ENCODE assay signal across 1 cellular context in the genomic region with DNA sequence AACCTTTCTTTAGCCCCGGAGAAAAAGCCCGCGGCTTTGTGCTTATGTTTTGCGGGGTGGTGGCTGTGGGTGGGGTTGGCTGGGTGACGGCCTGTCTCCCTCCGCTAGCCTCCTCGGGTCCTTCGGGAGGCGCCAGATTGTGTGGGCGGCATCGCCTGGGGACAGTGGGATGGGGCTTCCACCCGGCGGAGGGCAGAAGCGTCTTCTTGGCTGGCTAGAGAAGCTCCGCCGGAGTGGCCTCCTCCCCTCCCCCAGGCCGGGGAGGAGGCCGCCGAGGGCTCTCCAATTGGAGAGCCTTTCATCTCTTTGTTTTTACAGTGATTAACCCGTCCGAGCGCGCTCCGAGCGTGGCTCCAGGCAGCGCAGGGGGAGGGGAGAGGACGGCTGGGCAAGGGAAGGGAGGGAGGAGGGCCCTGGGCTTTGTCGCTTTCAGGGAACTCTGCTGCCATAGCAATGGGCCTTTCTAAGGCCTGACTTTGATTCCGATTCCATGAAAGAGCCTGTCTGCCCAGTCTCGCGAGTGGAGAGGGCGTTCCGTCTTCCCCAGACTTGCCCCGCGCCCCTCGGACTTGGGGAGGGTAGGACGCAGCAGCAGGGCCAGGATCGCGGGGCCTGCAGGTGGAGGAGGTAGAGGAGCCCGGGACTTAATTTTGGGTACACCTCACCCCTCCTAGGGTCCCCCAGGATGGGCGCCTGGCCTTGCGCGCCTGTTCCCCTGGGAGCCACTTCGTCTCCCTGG.
A peak's percentile ranks its signal among the peaks of the same experiment; 100 is the strongest.
TF ChIP-seq lines count a peak whose summit lies in the region.

No MANE protein-coding gene starts in this region.

TF ChIP-seq in HepG2, 621 proteins besides CTCF, POLR2A, EP300 and RAD21 (continues in another document):
- TF ChIP-seq BRD4 (CRISPR knock-in tag; IDR thresholded peaks at IDR 0.05) (peak; percentile 67; the same call in 1 of the 2 replicates), NFKB2 (CRISPR knock-in tag; IDR thresholded peaks at IDR 0.05; ENCODE audit: borderline replicate concordance) (0 out of 2 replicates have a peak, but pooled peaks have one; percentile 32), ZBTB7B (CRISPR knock-in tag; IDR thresholded peaks at IDR 0.05) (0 out of 2 replicates have a peak, but pooled peaks have one; percentile 22), SOX13 (IDR thresholded peaks at IDR 0.05) (peak; percentile 33; the same call in 1 of the 2 replicates), SOX13 (CRISPR knock-in tag; conservative IDR thresholded peaks at IDR 0.05 in 1 of 2, IDR thresholded peaks at IDR 0.05 in 1 of 2) (peak in 1 of 2 experiments; percentile 87; a peak in 2 of 4 replicates), FOXP4 (CRISPR knock-in tag; IDR thresholded peaks at IDR 0.05) (peak; percentile 63), KLF16 (CRISPR knock-in tag; IDR thresholded peaks at IDR 0.05) (0 out of 4 replicates have a peak, but pooled peaks of 1 of the 2 experiments have one; percentile 36), ZNF816 (CRISPR knock-in tag; IDR thresholded peaks at IDR 0.05; ENCODE audit: borderline replicate concordance) (no peak), ZNF792 (CRISPR knock-in tag; IDR thresholded peaks at IDR 0.05) (0 out of 2 replicates have a peak, but pooled peaks have one; percentile 23), ZFP90 (CRISPR knock-in tag; IDR thresholded peaks at IDR 0.05; ENCODE audit: borderline replicate concordance) (peak; percentile 53; the same call in 1 of the 2 replicates), FOSL2 (CRISPR knock-in tag; IDR thresholded peaks at IDR 0.05) (peak; percentile 67), HOXA3 (CRISPR knock-in tag; IDR thresholded peaks at IDR 0.05) (peak; percentile 40; the same call in 1 of the 2 replicates), PPARG (CRISPR knock-in tag; conservative IDR thresholded peaks at IDR 0.05) (peak; percentile 31; the same call in 1 of the 2 replicates), FOXO1 (CRISPR knock-in tag; IDR thresholded peaks at IDR 0.05) (peak; percentile 42; the same call in 1 of the 2 replicates), MYC (CRISPR knock-in tag; IDR thresholded peaks at IDR 0.05; ENCODE audit: borderline replicate concordance) (peak; percentile 45; the same call in 1 of the 2 replicates), RBM39 (IDR thresholded peaks at IDR 0.05; ENCODE audit: low read depth, low read length, poor library complexity, severe bottlenecking) (peak; percentile 52), SRSF4 (IDR thresholded peaks at IDR 0.05; ENCODE audit: low read depth, low read length, poor library complexity, severe bottlenecking) (no peak), ZNF224 (CRISPR knock-in tag; IDR thresholded peaks at IDR 0.05) (no peak), ASH2L (IDR thresholded peaks at IDR 0.05; ENCODE audit: insufficient read length, low read depth, low read length) (peak; percentile 42), NCOA2 (CRISPR knock-in tag; IDR thresholded peaks at IDR 0.05) (peak; percentile 69; the same call in 1 of the 2 replicates), NRL (CRISPR knock-in tag; IDR thresholded peaks at IDR 0.05; ENCODE audit: borderline replicate concordance) (0 out of 2 replicates have a peak, but pooled peaks have one; percentile 15), SRSF1 (optimal IDR thresholded peaks at IDR 0.05; ENCODE audit: low read depth, low read length) (peak; percentile 23), HDAC6 (IDR thresholded peaks at IDR 0.05; ENCODE audit: low read depth, low read length) (no peak), YEATS2 (CRISPR knock-in tag; IDR thresholded peaks at IDR 0.05; ENCODE audit: borderline replicate concordance) (peak; percentile 26; the same call in 1 of the 2 replicates), SOX5 (CRISPR knock-in tag; IDR thresholded peaks at IDR 0.05; ENCODE audit: borderline replicate concordance) (peak; percentile 68; the same call in 1 of the 2 replicates), ZNF276 (CRISPR knock-in tag; IDR thresholded peaks at IDR 0.05; ENCODE audit: low read depth) (no peak), AGO2 (optimal IDR thresholded peaks at IDR 0.05; ENCODE audit: low read depth, low read length) (peak; percentile 56), ZNF652 (CRISPR knock-in tag; IDR thresholded peaks at IDR 0.05; ENCODE audit: borderline replicate concordance, low read depth) (peak; percentile 94), HNF4A (CRISPR knock-in tag; IDR thresholded peaks at IDR 0.05) (peak; percentile 38; the same call in 1 of the 2 replicates), MEIS2 (CRISPR knock-in tag; IDR thresholded peaks at IDR 0.05) (0 out of 2 replicates have a peak, but pooled peaks have one; percentile 33), MTA1 (CRISPR knock-in tag; IDR thresholded peaks at IDR 0.05; ENCODE audit: borderline replicate concordance) (peak; percentile 42; the same call in 1 of the 2 replicates), ZFY (CRISPR knock-in tag; IDR thresholded peaks at IDR 0.05) (0 out of 2 replicates have a peak, but pooled peaks have one; percentile 30), HNRNPLL (IDR thresholded peaks at IDR 0.05; ENCODE audit: low read depth, low read length, poor library complexity, severe bottlenecking) (peak; percentile 65), RFX1 (IDR thresholded peaks at IDR 0.05) (peak; percentile 52; the same call in 1 of the 2 replicates), ZNF281 (CRISPR knock-in tag; IDR thresholded peaks at IDR 0.05; ENCODE audit: borderline replicate concordance) (peak; percentile 95), ZNF777 (CRISPR knock-in tag; IDR thresholded peaks at IDR 0.05) (peak; percentile 10; the same call in 1 of the 2 replicates)
- TF ChIP-seq, protein P1, sequence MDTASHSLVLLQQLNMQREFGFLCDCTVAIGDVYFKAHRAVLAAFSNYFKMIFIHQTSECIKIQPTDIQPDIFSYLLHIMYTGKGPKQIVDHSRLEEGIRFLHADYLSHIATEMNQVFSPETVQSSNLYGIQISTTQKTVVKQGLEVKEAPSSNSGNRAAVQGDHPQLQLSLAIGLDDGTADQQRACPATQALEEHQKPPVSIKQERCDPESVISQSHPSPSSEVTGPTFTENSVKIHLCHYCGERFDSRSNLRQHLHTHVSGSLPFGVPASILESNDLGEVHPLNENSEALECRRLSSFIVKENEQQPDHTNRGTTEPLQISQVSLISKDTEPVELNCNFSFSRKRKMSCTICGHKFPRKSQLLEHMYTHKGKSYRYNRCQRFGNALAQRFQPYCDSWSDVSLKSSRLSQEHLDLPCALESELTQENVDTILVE (CRISPR knock-in tag; IDR thresholded peaks at IDR 0.05): 0 out of 2 replicates have a peak, but pooled peaks have one; percentile 13
- TF ChIP-seq, protein P2, sequence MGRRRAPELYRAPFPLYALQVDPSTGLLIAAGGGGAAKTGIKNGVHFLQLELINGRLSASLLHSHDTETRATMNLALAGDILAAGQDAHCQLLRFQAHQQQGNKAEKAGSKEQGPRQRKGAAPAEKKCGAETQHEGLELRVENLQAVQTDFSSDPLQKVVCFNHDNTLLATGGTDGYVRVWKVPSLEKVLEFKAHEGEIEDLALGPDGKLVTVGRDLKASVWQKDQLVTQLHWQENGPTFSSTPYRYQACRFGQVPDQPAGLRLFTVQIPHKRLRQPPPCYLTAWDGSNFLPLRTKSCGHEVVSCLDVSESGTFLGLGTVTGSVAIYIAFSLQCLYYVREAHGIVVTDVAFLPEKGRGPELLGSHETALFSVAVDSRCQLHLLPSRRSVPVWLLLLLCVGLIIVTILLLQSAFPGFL (CRISPR knock-in tag; IDR thresholded peaks at IDR 0.05): no peak
- TF ChIP-seq, protein P3, sequence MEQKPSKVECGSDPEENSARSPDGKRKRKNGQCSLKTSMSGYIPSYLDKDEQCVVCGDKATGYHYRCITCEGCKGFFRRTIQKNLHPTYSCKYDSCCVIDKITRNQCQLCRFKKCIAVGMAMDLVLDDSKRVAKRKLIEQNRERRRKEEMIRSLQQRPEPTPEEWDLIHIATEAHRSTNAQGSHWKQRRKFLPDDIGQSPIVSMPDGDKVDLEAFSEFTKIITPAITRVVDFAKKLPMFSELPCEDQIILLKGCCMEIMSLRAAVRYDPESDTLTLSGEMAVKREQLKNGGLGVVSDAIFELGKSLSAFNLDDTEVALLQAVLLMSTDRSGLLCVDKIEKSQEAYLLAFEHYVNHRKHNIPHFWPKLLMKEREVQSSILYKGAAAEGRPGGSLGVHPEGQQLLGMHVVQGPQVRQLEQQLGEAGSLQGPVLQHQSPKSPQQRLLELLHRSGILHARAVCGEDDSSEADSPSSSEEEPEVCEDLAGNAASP (CRISPR knock-in tag; IDR thresholded peaks at IDR 0.05; ENCODE audit: borderline replicate concordance): 0 out of 2 replicates have a peak, but pooled peaks have one; percentile 15
- TF ChIP-seq, protein P4, sequence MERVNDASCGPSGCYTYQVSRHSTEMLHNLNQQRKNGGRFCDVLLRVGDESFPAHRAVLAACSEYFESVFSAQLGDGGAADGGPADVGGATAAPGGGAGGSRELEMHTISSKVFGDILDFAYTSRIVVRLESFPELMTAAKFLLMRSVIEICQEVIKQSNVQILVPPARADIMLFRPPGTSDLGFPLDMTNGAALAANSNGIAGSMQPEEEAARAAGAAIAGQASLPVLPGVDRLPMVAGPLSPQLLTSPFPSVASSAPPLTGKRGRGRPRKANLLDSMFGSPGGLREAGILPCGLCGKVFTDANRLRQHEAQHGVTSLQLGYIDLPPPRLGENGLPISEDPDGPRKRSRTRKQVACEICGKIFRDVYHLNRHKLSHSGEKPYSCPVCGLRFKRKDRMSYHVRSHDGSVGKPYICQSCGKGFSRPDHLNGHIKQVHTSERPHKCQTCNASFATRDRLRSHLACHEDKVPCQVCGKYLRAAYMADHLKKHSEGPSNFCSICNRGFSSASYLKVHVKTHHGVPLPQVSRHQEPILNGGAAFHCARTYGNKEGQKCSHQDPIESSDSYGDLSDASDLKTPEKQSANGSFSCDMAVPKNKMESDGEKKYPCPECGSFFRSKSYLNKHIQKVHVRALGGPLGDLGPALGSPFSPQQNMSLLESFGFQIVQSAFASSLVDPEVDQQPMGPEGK (CRISPR knock-in tag; IDR thresholded peaks at IDR 0.05): peak; percentile 67
- TF ChIP-seq, protein P5, sequence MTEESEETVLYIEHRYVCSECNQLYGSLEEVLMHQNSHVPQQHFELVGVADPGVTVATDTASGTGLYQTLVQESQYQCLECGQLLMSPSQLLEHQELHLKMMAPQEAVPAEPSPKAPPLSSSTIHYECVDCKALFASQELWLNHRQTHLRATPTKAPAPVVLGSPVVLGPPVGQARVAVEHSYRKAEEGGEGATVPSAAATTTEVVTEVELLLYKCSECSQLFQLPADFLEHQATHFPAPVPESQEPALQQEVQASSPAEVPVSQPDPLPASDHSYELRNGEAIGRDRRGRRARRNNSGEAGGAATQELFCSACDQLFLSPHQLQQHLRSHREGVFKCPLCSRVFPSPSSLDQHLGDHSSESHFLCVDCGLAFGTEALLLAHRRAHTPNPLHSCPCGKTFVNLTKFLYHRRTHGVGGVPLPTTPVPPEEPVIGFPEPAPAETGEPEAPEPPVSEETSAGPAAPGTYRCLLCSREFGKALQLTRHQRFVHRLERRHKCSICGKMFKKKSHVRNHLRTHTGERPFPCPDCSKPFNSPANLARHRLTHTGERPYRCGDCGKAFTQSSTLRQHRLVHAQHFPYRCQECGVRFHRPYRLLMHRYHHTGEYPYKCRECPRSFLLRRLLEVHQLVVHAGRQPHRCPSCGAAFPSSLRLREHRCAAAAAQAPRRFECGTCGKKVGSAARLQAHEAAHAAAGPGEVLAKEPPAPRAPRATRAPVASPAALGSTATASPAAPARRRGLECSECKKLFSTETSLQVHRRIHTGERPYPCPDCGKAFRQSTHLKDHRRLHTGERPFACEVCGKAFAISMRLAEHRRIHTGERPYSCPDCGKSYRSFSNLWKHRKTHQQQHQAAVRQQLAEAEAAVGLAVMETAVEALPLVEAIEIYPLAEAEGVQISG (CRISPR knock-in tag; IDR thresholded peaks at IDR 0.05): peak; percentile 58
